In genomic region chr4:26030260-26030667, GRCh38 we compare ENCODE assay signal across 1 cellular context.
A peak's percentile ranks its signal among the peaks of the same experiment; 100 is the strongest.
TF ChIP-seq lines count a peak whose summit lies in the region.

No MANE protein-coding gene starts in this region.

TF ChIP-seq in H1, 55 proteins besides CTCF, POLR2A, EP300 and RAD21:
- TF ChIP-seq TAF7 (optimal IDR thresholded peaks at IDR 0.05; ENCODE audit: borderline replicate concordance, low read depth, low read length) (peak; percentile 31), RBBP5 (IDR thresholded peaks at IDR 0.05; ENCODE audit: borderline replicate concordance, low read depth, low read length) (no peak), FOSL1 (IDR thresholded peaks at IDR 0.05; ENCODE audit: insufficient read depth, low read depth, low read length) (no peak), SP1 (IDR thresholded peaks at IDR 0.05; ENCODE audit: low read depth, low read length) (peak; percentile 85; the same call in 1 of the 2 replicates), NANOG (IDR thresholded peaks at IDR 0.05; ENCODE audit: insufficient read depth, low read depth, low read length, poor library complexity, severe bottlenecking) (peak; percentile 4), TAF1 (IDR thresholded peaks at IDR 0.05; ENCODE audit: low read depth, low read length) (peak; percentile 18; the same call in 1 of the 2 replicates), SRF (IDR thresholded peaks at IDR 0.05; ENCODE audit: low read depth, low read length) (0 out of 2 replicates have a peak, but pooled peaks have one; percentile 0), YY1 (IDR thresholded peaks at IDR 0.05; ENCODE audit: low read depth, low read length) (0 out of 2 replicates have a peak, but pooled peaks have one; percentile 18), HDAC2 (IDR thresholded peaks at IDR 0.05; ENCODE audit: borderline replicate concordance in 1 of 2, low read depth in 2 of 2, low read length in 2 of 2) (peak in 1 of 2 experiments; percentile 94; a peak in 1 of 4 replicates), TEAD4 (IDR thresholded peaks at IDR 0.05; ENCODE audit: low read depth, low read length) (peak; percentile 96), TCF12 (IDR thresholded peaks at IDR 0.05; ENCODE audit: low read depth, low read length) (0 out of 2 replicates have a peak, but pooled peaks have one; percentile 35), CBX8 (IDR thresholded peaks at IDR 0.05; ENCODE audit: borderline replicate concordance, low read depth, low read length) (no peak), BACH1 (IDR thresholded peaks at IDR 0.05; ENCODE audit: low read length) (peak; percentile 64; the same call in 1 of the 2 replicates), MAFK (IDR thresholded peaks at IDR 0.05; ENCODE audit: low read depth, low read length) (peak; percentile 83), ATF2 (IDR thresholded peaks at IDR 0.05; ENCODE audit: low read length) (peak; percentile 66; the same call in 1 of the 2 replicates), JUND (IDR thresholded peaks at IDR 0.05; ENCODE audit: low read length) (peak; percentile 15; the same call in 1 of the 2 replicates), TBP (IDR thresholded peaks at IDR 0.05; ENCODE audit: low read depth, low read length) (peak; percentile 35; the same call in 1 of the 2 replicates), CHD7 (IDR thresholded peaks at IDR 0.05; ENCODE audit: insufficient replicate concordance, low read length) (peak; percentile 73), KDM1A (IDR thresholded peaks at IDR 0.05; ENCODE audit: borderline replicate concordance, low read length) (no peak; the same call in 1 of the 2 replicates), BRCA1 (IDR thresholded peaks at IDR 0.05; ENCODE audit: low read depth, low read length) (no peak), KDM5A (IDR thresholded peaks at IDR 0.05; ENCODE audit: low read length) (no peak), EGR1 (IDR thresholded peaks at IDR 0.05; ENCODE audit: borderline replicate concordance, low read depth, low read length) (0 out of 2 replicates have a peak, but pooled peaks have one; percentile 32)
